ENCODE assay signal across 20 cellular contexts in the genomic region with DNA sequence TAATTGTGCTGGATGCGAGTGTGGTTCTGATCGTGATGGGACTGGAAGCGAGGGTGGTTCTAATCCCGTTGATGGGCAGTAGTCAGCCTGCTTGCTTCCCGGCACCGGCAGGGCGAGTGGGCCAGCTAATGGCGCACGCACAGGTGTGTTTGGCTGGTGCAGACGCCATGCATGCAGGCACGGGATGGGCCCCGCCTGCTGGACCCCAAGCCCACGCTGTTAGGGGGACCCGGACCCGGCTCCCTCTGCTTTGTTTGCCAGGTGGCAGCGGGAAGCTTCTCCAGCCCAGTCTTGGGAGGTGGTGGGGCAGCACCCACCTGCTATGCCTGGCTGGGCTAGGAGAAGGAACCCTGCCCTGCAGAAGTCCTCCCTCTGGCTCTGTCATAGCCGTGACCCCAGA.
DNase-seq lines count a peak whose midpoint lies in the region; TF ChIP-seq lines count a peak whose summit lies in the region.
"Had no signal": no experiment of that assay in that cellular context is flagged by ENCODE, and none has a peak within 500 bp of the region (broad histone marks: within the 10 kb centered on the region; RNA-seq: fewer than 3 reads in every experiment).

No MANE protein-coding gene starts in this region.

- H2BK5ac ChIP-seq in neuronal stem cell (ENCODE audit: low read length), result no peak overlapping the region

- no peak overlapping the region for H3K4me3 ChIP-seq in BLaER1 treated with 17β-estradiol and CSF1 and Interleukin-3, amounts not matched to agents 10 nM and 100 nM
- H3K4me3 ChIP-seq in neuronal stem cell (ENCODE audit: low read length in 2 of 2) (no peak overlapping the region), colonic mucosa (no peak overlapping the region)
- H3K4me3 ChIP-seq: A549, HAP-1 had no signal

- peak overlapping the region; percentile 66 for H3K27ac Mint-ChIP-seq in glutamatergic neuron (ENCODE audit: unreplicated experiment)
- H3K27ac Mint-ChIP-seq: CD14-positive monocyte; CD4-positive, alpha-beta T cell; HFFc6 had no signal

- H3K9ac ChIP-seq in BLaER1 treated with 17β-estradiol and CSF1 and Interleukin-3, amounts not matched to agents 10 nM and 100 nM, result no peak overlapping the region
- peak overlapping the region; percentile 1 for H3K9ac ChIP-seq in neuronal stem cell (ENCODE audit: low read depth, low read length, poor library complexity)
- H3K9ac ChIP-seq in colonic mucosa (ENCODE audit: low read depth in 2 of 2, low read length in 2 of 2), result no peak overlapping the region

- intact Hi-C loops in colonic mucosa (cut with DNase I), result no loop called here

- H3K27me3 Mint-ChIP-seq in glutamatergic neuron (ENCODE audit: unreplicated experiment), result peaks cover 19% of the 10 kb centered on the region

- no peaks in the 10 kb centered on the region for H3K36me3 Mint-ChIP-seq in glutamatergic neuron (ENCODE audit: unreplicated experiment)
- H3K36me3 Mint-ChIP-seq: CD8-positive, alpha-beta memory T cell had no signal

- peaks cover 31% of the 10 kb centered on the region for H3K79me1 ChIP-seq in neuronal stem cell (ENCODE audit: low read depth, low read length)

- H3K4me2 ChIP-seq in BLaER1 treated with 17β-estradiol and CSF1 and Interleukin-3, amounts not matched to agents 10 nM and 100 nM, result peak overlapping the region in 6 of 11 experiments; percentile 4 to 50 (median 18); a peak in 9 of 22 replicates
- no peak overlapping the region for H3K4me2 ChIP-seq in neuronal stem cell (ENCODE audit: insufficient read depth, low read length, poor library complexity, severe bottlenecking)
- H3K4me2 ChIP-seq: A549 had no signal

- no peak overlapping the region for H2BK120ac ChIP-seq in neuronal stem cell (ENCODE audit: low read depth, low read length)

- H3K9me3 ChIP-seq in BLaER1 treated with 17β-estradiol and CSF1 and Interleukin-3, amounts not matched to agents 10 nM and 100 nM (replicated peaks in 1 of 11), result no peaks in the 10 kb centered on the region
- H3K9me3 ChIP-seq in neuronal stem cell (replicated peaks in 1 of 2; ENCODE audit: control insufficient read depth in 2 of 2, insufficient read depth in 1 of 2, low read depth in 1 of 2, low read length in 2 of 2), result no peaks in the 10 kb centered on the region
- H3K9me3 ChIP-seq in colonic mucosa, result no peaks in the 10 kb centered on the region
- H3K9me3 ChIP-seq: A549, HAP-1 had no signal

- no peak overlapping the region for H4K8ac ChIP-seq in neuronal stem cell (ENCODE audit: low read depth, low read length)

- H3K27me3 ChIP-seq in BLaER1 treated with 17β-estradiol and CSF1 and Interleukin-3, amounts not matched to agents 10 nM and 100 nM, result no peaks in the 10 kb centered on the region
- H3K27me3 ChIP-seq in neuronal stem cell (ENCODE audit: control insufficient read depth in 3 of 3, insufficient read depth in 3 of 3, low read depth in 1 of 3, low read length in 3 of 3) (no peaks in the 10 kb centered on the region), colonic mucosa (no peaks in the 10 kb centered on the region)

- no peak overlapping the region for H3K4ac ChIP-seq in neuronal stem cell (ENCODE audit: low read length)

- no peak overlapping the region for H2AK5ac ChIP-seq in neuronal stem cell (ENCODE audit: low read depth, low read length)

- peak overlapping the region; percentile 67 for H3K18ac ChIP-seq in neuronal stem cell (ENCODE audit: low read length)

- H3K36me3 ChIP-seq in BLaER1 treated with 17β-estradiol and CSF1 and Interleukin-3, amounts not matched to agents 10 nM and 100 nM, result peaks cover 0 to 24% (median 8%) of the 10 kb centered on the region in 11 experiments; a peak in 12 of 22 replicates
- H3K36me3 ChIP-seq in neuronal stem cell (replicated peaks in 1 of 2; ENCODE audit: control insufficient read depth in 2 of 2, insufficient read depth in 2 of 2, low read length in 2 of 2) (peaks cover 2 to 5% of the 10 kb centered on the region in 2 donors), colonic mucosa (no peaks in the 10 kb centered on the region)
- H3K36me3 ChIP-seq: HAP-1 had no signal

- H2BK12ac ChIP-seq in neuronal stem cell (ENCODE audit: low read length), result no peak overlapping the region

- H3K23ac ChIP-seq in neuronal stem cell (ENCODE audit: low read depth, low read length, poor library complexity), result peak overlapping the region; percentile 62

- H4K20me1 ChIP-seq in BLaER1 treated with 17β-estradiol and CSF1 and Interleukin-3, amounts not matched to agents 10 nM and 100 nM, result peaks cover 0 to 79% (median 25%) of the 10 kb centered on the region in 11 experiments; a peak in 15 of 22 replicates

- H4K91ac ChIP-seq in neuronal stem cell (ENCODE audit: low read depth, low read length, poor library complexity), result no peak overlapping the region

- no peak overlapping the region for H3K4me3 Mint-ChIP-seq in glutamatergic neuron (ENCODE audit: unreplicated experiment)
- H3K4me3 Mint-ChIP-seq: CD14-positive monocyte; CD4-positive, alpha-beta T cell; CD8-positive, alpha-beta memory T cell; HFFc6 had no signal

- DNase-seq in glutamatergic neuron (no peak), neuronal stem cell (ENCODE audit: low spot score) (no peak), SHP77 treated with DMSO at 0.1 percent for 48 hours (lab: John Stamatoyannopoulos, UW) (no peak), DMS153 treated with DMSO at 0.1 percent for 48 hours (lab: John Stamatoyannopoulos, UW; ENCODE audit: unreplicated experiment) (no peak), AG08396 (ENCODE audit: low spot score) (no peak), colonic mucosa (no peak)
- DNase-seq: 8988T; ACHN; CD4-positive, alpha-beta T cell; CD8-positive, alpha-beta memory T cell; DMS 273 treated with DMSO at 0.1 percent for 48 hours; DMS53; DMS79 treated with DMSO at 0.1 percent for 48 hours; GF-D8; GOT3; HFFc6 had no signal

- no peak overlapping the region for H3K14ac ChIP-seq in neuronal stem cell (ENCODE audit: low read length)

- H3K27ac ChIP-seq in BLaER1 treated with 17β-estradiol and CSF1 and Interleukin-3, amounts not matched to agents 10 nM and 100 nM, result 0 out of 22 replicates have a peak overlapping the region, but pooled peaks of 1 of the 11 experiments have one; percentile 27
- H3K27ac ChIP-seq in neuronal stem cell (replicated peaks; ENCODE audit: low read length), result no peak overlapping the region
- H3K27ac ChIP-seq in colonic mucosa, result no peak overlapping the region
- H3K27ac ChIP-seq: A549 had no signal

- WGBS in neuronal stem cell (ENCODE audit: extremely low coverage in 2 of 2, insufficient read length in 2 of 2, insufficient replicate concordance in 1 of 2), 2 donors, result no CpG with 5 or more reads among the region's 17 CpGs

- peaks cover 44% of the 10 kb centered on the region for H3K4me1 Mint-ChIP-seq in glutamatergic neuron (ENCODE audit: low read depth, unreplicated experiment)
- H3K4me1 Mint-ChIP-seq: CD8-positive, alpha-beta memory T cell had no signal

- peaks cover 46% of the 10 kb centered on the region for H3K9me3 Mint-ChIP-seq in glutamatergic neuron (ENCODE audit: unreplicated experiment)
- H3K9me3 Mint-ChIP-seq: CD4-positive, alpha-beta T cell; CD8-positive, alpha-beta memory T cell; HFFc6 had no signal

- TF ChIP-seq CTCF in glutamatergic neuron (IDR thresholded peaks at IDR 0.05; ENCODE audit: partially characterized antibody, unreplicated experiment), result no peak
- no peak for TF ChIP-seq CTCF in colonic mucosa (IDR thresholded peaks at IDR 0.05)

- H2BK15ac ChIP-seq in neuronal stem cell (ENCODE audit: low read length), result no peak overlapping the region

- H2AFZ ChIP-seq in neuronal stem cell (ENCODE audit: low read length), result no peak overlapping the region

- peaks cover 17 to 70% (median 58%) of the 10 kb centered on the region in 10 experiments for H3K4me1 ChIP-seq in BLaER1 treated with 17β-estradiol and CSF1 and Interleukin-3, amounts not matched to agents 10 nM and 100 nM
- H3K4me1 ChIP-seq in neuronal stem cell (ENCODE audit: control insufficient read depth in 2 of 2, insufficient read depth in 1 of 2, low read depth in 1 of 2, low read length in 2 of 2) (peaks cover 12 to 19% of the 10 kb centered on the region in 2 donors), colonic mucosa (no peaks in the 10 kb centered on the region)
- H3K4me1 ChIP-seq: A549, HAP-1 had no signal
